In the genomic region with DNA sequence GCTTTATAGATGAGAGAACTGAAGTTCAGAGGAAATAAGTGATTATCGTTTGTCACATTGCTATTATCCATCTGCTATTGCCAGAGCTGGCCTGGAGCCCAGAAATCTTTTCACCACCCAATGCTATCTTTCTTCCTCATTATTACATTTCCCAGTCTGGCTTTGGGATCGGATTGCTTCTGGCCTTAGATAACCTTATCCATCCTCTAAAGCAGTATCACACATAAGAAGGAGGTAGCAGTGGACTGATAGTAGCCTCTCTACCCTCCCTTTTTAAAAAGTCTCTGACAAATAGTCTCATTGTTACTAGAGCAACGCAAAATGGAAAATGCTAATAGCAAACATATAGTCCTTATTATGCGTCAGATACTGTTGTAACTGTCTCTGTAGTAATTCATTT, we compare ENCODE assay signal across 12 cellular contexts. TPM values are rescaled to one million over a fixed set of nuclear protein-coding genes. Genes with fewer than 3 reads are reported as not detected.
DNase-seq lines count a peak whose midpoint lies in the region; ATAC-seq, FAIRE-seq and TF ChIP-seq lines count a peak whose summit lies in the region.
"Had no signal": no experiment of that assay in that cellular context is flagged by ENCODE, and none has a peak within 500 bp of the region (broad histone marks: within the 10 kb centered on the region; RNA-seq: fewer than 3 reads in every experiment).

No MANE protein-coding gene starts in this region.

- H3K4me3 Mint-ChIP-seq in CD4-positive, alpha-beta T cell = peak overlapping the region; percentile 5
- no peak overlapping the region for H3K4me3 Mint-ChIP-seq in H9

- peaks cover 7% of the 10 kb centered on the region for H3K36me3 Mint-ChIP-seq in CD4-positive, alpha-beta T cell (ENCODE audit: low read depth)
- peaks cover 0 to 16% (median 15%) of the 10 kb centered on the region in 3 experiments; a peak in 5 of 7 replicates for H3K36me3 Mint-ChIP-seq in H9 (ENCODE audit: insufficient read depth in 1 of 3, low read depth in 3 of 3)

- no peak overlapping the region for H2AK5ac ChIP-seq in H9 (ENCODE audit: insufficient read length, low read length)

- H3K4me2 ChIP-seq in H9 (ENCODE audit: insufficient read depth, insufficient read length, low read length) = no peak overlapping the region
- H3K4me2 ChIP-seq: BLaER1 had no signal

- ATAC-seq in CD4-positive, alpha-beta T cell (ENCODE audit: poor library complexity) = no peak
- ATAC-seq in left colon = peak; percentile 53
- ATAC-seq in pancreas = no peak
- no peak for ATAC-seq in GM21423 (IDR thresholded peaks at IDR 0.05; ENCODE audit: unreplicated experiment)

- FAIRE-seq in pancreas (lab: Jason Lieb, UNC) = no peak

- TF ChIP-seq EP300 in tibial nerve (IDR thresholded peaks at IDR 0.05) = no peak

- H2AFZ ChIP-seq in H9 (ENCODE audit: low read length) = no peak overlapping the region

- H3K36me3 ChIP-seq in pancreas (no peaks in the 10 kb centered on the region), tibial nerve (peaks cover 0 to 7% (median 0%) of the 10 kb centered on the region in 3 donors)
- H3K36me3 ChIP-seq: thoracic aorta had no signal

- in situ Hi-C loops in SK-MEL-5 (cut with HindIII; ENCODE audit: low pct_unique_long_range_greater_than_20kb, low sequenced_read_pairs) = loop anchor here (25.0 kb wide), 1 partner anchor 90 kb away; a partner anchor contains a TSS

- no peak overlapping the region for H3K27ac Mint-ChIP-seq in CD4-positive, alpha-beta T cell
- no peak overlapping the region for H3K27ac Mint-ChIP-seq in H9
- H3K27ac Mint-ChIP-seq: progenitor cell of endocrine pancreas had no signal

- no peak for DNase-seq in CD4-positive, alpha-beta T cell
- peak; percentile 31 for DNase-seq in NCI-H146 treated with DMSO at 0.1 percent for 48 hours (lab: John Stamatoyannopoulos, UW; ENCODE audit: unreplicated experiment)
- DNase-seq in SK-MEL-5 (ENCODE audit: low read depth, low spot score) = peak; percentile 58
- peak; percentile 59 for DNase-seq in left colon
- no peak for DNase-seq in H9
- DNase-seq in pancreas = no peak
- DNase-seq in tibial nerve (ENCODE audit: low spot score in 2 of 2) = no peak
- DNase-seq: NK-92 treated with Interleukin-12 subunit alpha and Interleukin-12 subunit beta, amount 100 ng/mL, for 24 hours had no signal

- H2BK12ac ChIP-seq in H9 (ENCODE audit: insufficient read length, low read depth, low read length) = no peak overlapping the region

- peaks cover 4% of the 10 kb centered on the region for H3K79me1 ChIP-seq in H9 (ENCODE audit: insufficient read depth, low read depth, low read length, poor library complexity, severe bottlenecking)

- no peaks in the 10 kb centered on the region for H3K79me2 ChIP-seq in H9 (ENCODE audit: insufficient read depth, low read length)

- H3K23ac ChIP-seq in H9 (ENCODE audit: insufficient read length, low read depth, low read length) = no peak overlapping the region

- no peak overlapping the region for H3K4ac ChIP-seq in H9 (ENCODE audit: low read depth, low read length)

- H3K9me3 Mint-ChIP-seq in CD4-positive, alpha-beta T cell = peaks cover 8% of the 10 kb centered on the region
- peaks cover 6 to 11% of the 10 kb centered on the region in 2 experiments; a peak in 4 of 5 replicates for H3K9me3 Mint-ChIP-seq in H9

- H2BK15ac ChIP-seq in H9 (ENCODE audit: low read depth, low read length) = no peak overlapping the region

- H2BK120ac ChIP-seq in H9 (ENCODE audit: low read depth, low read length, poor library complexity, severe bottlenecking) = no peak overlapping the region

- no peak overlapping the region for H4K91ac ChIP-seq in H9 (ENCODE audit: insufficient read length, low read depth, low read length)

- H3K27me3 ChIP-seq in CD4-positive, alpha-beta T cell (ENCODE audit: control insufficient read depth, insufficient read depth, low read length) = no peaks in the 10 kb centered on the region
- H3K27me3 ChIP-seq in H9 (ENCODE audit: insufficient read depth, low read length) (no peaks in the 10 kb centered on the region), pancreas (no peaks in the 10 kb centered on the region), tibial nerve (no peaks in the 10 kb centered on the region)
- H3K27me3 ChIP-seq: BLaER1 had no signal

- no CpG with 5 or more reads among the region's 4 CpGs for whole genome bisulfite sequencing in H9 (ENCODE audit: extremely low coverage, insufficient read length, low lambda C conversion rate)
- 34 to 38% methylated on average over 4 of the region's 4 CpGs for WGBS in pancreas, 2 donors
- 25 to 36% methylated on average over 4 of the region's 4 CpGs for WGBS in tibial nerve, 2 donors

- no peak for TF ChIP-seq POLR2A in tibial nerve (IDR thresholded peaks at IDR 0.05)

- H3K9ac ChIP-seq in H9 (ENCODE audit: extremely low read depth, insufficient read length, low read length) = no peak overlapping the region
- H3K9ac ChIP-seq: BLaER1 had no signal

- no peaks in the 10 kb centered on the region for H4K20me1 ChIP-seq in H9 (ENCODE audit: control insufficient read depth, insufficient read depth, insufficient read length)
- H4K20me1 ChIP-seq: BLaER1 had no signal

- H3K9me3 ChIP-seq in CD4-positive, alpha-beta T cell (ENCODE audit: control insufficient read depth, low read length) = peaks cover 22% of the 10 kb centered on the region
- H3K9me3 ChIP-seq in H9 (ENCODE audit: control insufficient read depth, low read depth, low read length) (no peaks in the 10 kb centered on the region), pancreas (no peaks in the 10 kb centered on the region), tibial nerve (peaks cover 0 to 20% (median 0%) of the 10 kb centered on the region in 4 donors)
- H3K9me3 ChIP-seq: BLaER1 had no signal

- no peak overlapping the region for H3K56ac ChIP-seq in H9 (ENCODE audit: insufficient read length, low read depth, low read length)

- H3K4me3 ChIP-seq in pancreas = no peak overlapping the region
- H3K4me3 ChIP-seq in tibial nerve = no peak overlapping the region
- H3K4me3 ChIP-seq: BLaER1 had no signal

- no peak overlapping the region for H2BK20ac ChIP-seq in H9 (ENCODE audit: low read depth, low read length, poor library complexity, severe bottlenecking)

- POLR2A ChIA-PET in CD4-positive, alpha-beta T cell (lab: Charles Lee) = no interaction called here

- intact Hi-C loops in CD4-positive, alpha-beta T cell (cut with DNase I, micrococcal nuclease) = loop anchor here (1.0 to 5.0 kb wide), 2 partner anchors 54 to 155 kb away; a partner anchor contains a TSS
- intact Hi-C loops in left colon (cut with DNase I, micrococcal nuclease) (no loop called here), pancreas (cut with DNase I) (no loop called here)

- no peak overlapping the region for H3T11ph ChIP-seq in H9 (ENCODE audit: low read length)

- H3K27ac ChIP-seq in CD4-positive, alpha-beta T cell (ENCODE audit: low read depth, low read length) = no peak overlapping the region
- no peak overlapping the region for H3K27ac ChIP-seq in H9 (ENCODE audit: insufficient read length, low read depth, low read length)
- H3K27ac ChIP-seq in pancreas = no peak overlapping the region
- no peak overlapping the region for H3K27ac ChIP-seq in tibial nerve
- H3K27ac ChIP-seq: BLaER1, thoracic aorta had no signal

- peaks cover 17% of the 10 kb centered on the region for H3K4me1 Mint-ChIP-seq in CD4-positive, alpha-beta T cell (ENCODE audit: low read depth)
- peaks cover 5 to 11% of the 10 kb centered on the region in 2 experiments for H3K4me1 Mint-ChIP-seq in H9

- no peak overlapping the region for H4K8ac ChIP-seq in H9 (replicated peaks; ENCODE audit: insufficient read length, low read depth, low read length)

- H3K14ac ChIP-seq in H9 (ENCODE audit: insufficient read depth, low read length) = no peak overlapping the region

- H3K23me2 ChIP-seq in H9 (ENCODE audit: insufficient read length, low read depth, low read length, poor library complexity, severe bottlenecking) = peaks cover 6% of the 10 kb centered on the region

- TF ChIP-seq CTCF in CD4-positive, alpha-beta T cell (IDR thresholded peaks at IDR 0.05) = no peak
- TF ChIP-seq CTCF in H9 (conservative IDR thresholded peaks at IDR 0.05) (no peak), pancreas (IDR thresholded peaks at IDR 0.05) (no peak), tibial nerve (IDR thresholded peaks at IDR 0.05) (no peak)

- H3K18ac ChIP-seq in H9 (ENCODE audit: insufficient read length, low read depth, low read length) = no peak overlapping the region

- no peaks in the 10 kb centered on the region for H3K27me3 Mint-ChIP-seq in CD4-positive, alpha-beta T cell
- peaks cover 29% of the 10 kb centered on the region for H3K27me3 Mint-ChIP-seq in H9 (ENCODE audit: low read depth)

- no peak overlapping the region for H4K5ac ChIP-seq in H9 (ENCODE audit: insufficient read length, low read depth, low read length)

- H3K4me1 ChIP-seq in H9 (ENCODE audit: insufficient read depth, low read length) = no peaks in the 10 kb centered on the region
- H3K4me1 ChIP-seq in pancreas = peaks cover 0 to 11% (median 5%) of the 10 kb centered on the region in 3 donors
- peaks cover 0 to 30% (median under 1%) of the 10 kb centered on the region in 4 donors for H3K4me1 ChIP-seq in tibial nerve

- CTCF ChIA-PET in CD4-positive, alpha-beta T cell (lab: Charles Lee) = no interaction called here

- H2BK5ac ChIP-seq in H9 (ENCODE audit: insufficient read length, low read length) = no peak overlapping the region

RNA-seq across cellular contexts. Expression of a gene that starts 1.3 kb away (rescaled TPM):
- total RNA-seq in CD4-positive, alpha-beta T cell = 1 to 10 TPM; 1.1 to 1.4 TPM
- 143 and 151 TPM in 2 replicates for total RNA-seq in SK-MEL-5 (2014; rRNA removed; shearing (Covaris generic))
- polyA plus RNA-seq in SK-MEL-5 (2015; cell fraction: cytosol; rRNA removed) = 108 and 126 TPM in 2 replicates
- polyA plus RNA-seq in SK-MEL-5 (2015; cell fraction: nucleus; rRNA removed) = 269 and 372 TPM in 2 replicates
- total RNA-seq in left colon (10 to 100 TPM; 68.2 to 71.1 TPM), H9 (2021) (40.1 and 42.9 TPM in 2 replicates), pancreas (10 to 100 TPM; 11.8 to 33.3 (median 17.1) TPM), tibial nerve (10 to 100 TPM; 14.1 to 24.3 (median 15.9) TPM)
- polyA plus RNA-seq in pancreas = 10 to 100 TPM; 10.5 to 14.2 TPM

RNA-seq across cellular contexts. Expression of a gene that starts 55.5 kb away (rescaled TPM):
- 10 to 100 TPM; 11.8 to 13.7 TPM for total RNA-seq in CD4-positive, alpha-beta T cell
- 44.1 and 48.8 TPM in 2 replicates for total RNA-seq in SK-MEL-5 (2014; rRNA removed; shearing (Covaris generic))
- 23.6 and 30.7 TPM in 2 replicates for polyA plus RNA-seq in SK-MEL-5 (2015; cell fraction: cytosol; rRNA removed)
- 41.2 and 56.2 TPM in 2 replicates for polyA plus RNA-seq in SK-MEL-5 (2015; cell fraction: nucleus; rRNA removed)
- total RNA-seq in left colon (10 to 100 TPM; 16.2 to 21.2 TPM), H9 (2021) (20.3 and 23.3 TPM in 2 replicates), pancreas (10 to 100 TPM in 4 of 6 donors, 1 to 10 TPM in 2; 9.2 to 14.7 (median 12.1) TPM), tibial nerve (10 to 100 TPM; 11.3 to 48.1 (median 28.6) TPM)
- polyA plus RNA-seq in pancreas = 10 to 100 TPM in 1 of 2 donors, 1 to 10 TPM in 1; 8.1 to 10.2 TPM

Comparison
In these comparisons a context has a peak if more than half of its experiments do, and no peak if none do; other contexts are left out.
1. DNase-seq: peak in NCI-H146 treated with DMSO at 0.1 percent for 48 hours (single experiment), SK-MEL-5 (single experiment) and left colon (2 of 2); none in CD4-positive, alpha-beta T cell (0 of 10), H9 (single experiment), pancreas (0 of 6) and tibial nerve (0 of 2).
2. RNA of a gene that starts 1.3 kb away (total RNA-seq): 143 to 151 TPM in SK-MEL-5, 68.2 to 71.1 TPM in left colon, 40.1 to 42.9 TPM in H9, 11.8 to 33.3 TPM in pancreas and 14.1 to 24.3 TPM in tibial nerve; 1.1 to 1.4 TPM in CD4-positive, alpha-beta T cell; every median in the first group is over 4 times any median in the second.
3. intact Hi-C loops: an anchor here in CD4-positive, alpha-beta T cell (1.0 to 5.0 kb wide); none called in left colon and pancreas.